In the genomic region with DNA sequence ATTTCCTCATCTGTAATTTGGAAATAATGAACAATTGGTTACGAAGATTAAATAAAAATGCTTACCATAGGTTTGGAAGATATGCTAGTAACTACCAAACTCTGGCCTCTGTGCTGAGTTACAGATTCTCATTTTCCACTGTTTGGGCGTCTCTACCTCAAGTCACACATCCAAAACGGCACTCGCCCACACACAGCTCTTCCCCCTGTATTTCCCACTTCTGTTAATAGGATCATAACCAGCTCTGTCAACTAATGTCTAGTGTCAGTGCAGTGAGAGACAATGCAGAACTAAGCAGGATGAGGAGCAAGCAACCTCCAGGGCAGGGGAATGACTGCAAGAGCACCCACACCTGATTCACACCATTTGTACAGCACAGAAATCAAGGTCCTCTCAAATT, we compare ENCODE assay signal across 27 cellular contexts. TPM values are rescaled to one million over a fixed set of nuclear protein-coding genes. Genes with fewer than 3 reads are reported as not detected.
"Had no signal": no experiment of that assay in that cellular context is flagged by ENCODE, and none has a peak within 500 bp of the region (broad histone marks: within the 10 kb centered on the region; RNA-seq: fewer than 3 reads in every experiment).

No MANE protein-coding gene starts in this region.

- ATAC-seq: activated naive CD8-positive, alpha-beta T cell treated with anti-CD3 and anti-CD28 coated beads, Interleukin-2, amount 50 U/mL, for 24 hours; left lobe of liver; lower lobe of right lung; naive thymus-derived CD4-positive, alpha-beta T cell; stimulated activated naive CD8-positive, alpha-beta T cell treated with anti-CD3 and anti-CD28 coated beads, Interleukin-15, amount 100 ng/mL, for 72 hours had no signal

- H3K9me3 ChIP-seq: heart right ventricle, lower lobe of right lung, neutrophil, ovary, prostate gland, right atrium auricular region, spleen, tibial nerve, vagina had no signal

- DNase-seq: activated B cell treated with CpG ODN at 0.5 μM for 24 hours; activated CD4-positive, alpha-beta memory T cell treated with anti-CD3 and anti-CD28 coated beads for 36 hours; activated CD4-positive, alpha-beta T cell treated with anti-CD3 and anti-CD28 coated beads for 4 hours; activated gamma-delta T cell; activated naive CD4-positive, alpha-beta T cell treated with anti-CD3 and anti-CD28 coated beads, Interleukin-2, amount 50 U/mL, for 16 hours; activated naive CD8-positive, alpha-beta T cell treated with anti-CD3 and anti-CD28 coated beads, Interleukin-2, amount 50 U/mL, for 24 hours; effector CD4-positive, alpha-beta T cell; heart right ventricle; lower lobe of right lung; naive thymus-derived CD4-positive, alpha-beta T cell; ovary; spleen; stimulated activated CD4-positive, alpha-beta T cell treated with anti-CD3 and anti-CD28 coated beads, Interleukin-4, amount 100 ng/mL, for 4 hours; stimulated activated naive CD8-positive, alpha-beta T cell treated with anti-CD3 and anti-CD28 coated beads, Interleukin-15, amount 100 ng/mL, for 72 hours; T1000 had no signal

- H3K27me3 Mint-ChIP-seq: activated B cell treated with CpG ODN at 0.5 μM for 24 hours; activated CD4-positive, alpha-beta memory T cell treated with anti-CD3 and anti-CD28 coated beads for 36 hours; activated naive CD8-positive, alpha-beta T cell treated with anti-CD3 and anti-CD28 coated beads, Interleukin-2, amount 50 U/mL, for 24 hours; dendritic cell treated with granulocyte-macrophage colony-stimulating factor and Interleukin-4, amounts not matched to agents 40 ng/mL and 50 ng/mL, for 4 days; naive thymus-derived CD4-positive, alpha-beta T cell; stimulated activated naive CD8-positive, alpha-beta T cell treated with anti-CD3 and anti-CD28 coated beads, Interleukin-15, amount 100 ng/mL, for 72 hours had no signal

- H3K27ac Mint-ChIP-seq: activated CD4-positive, alpha-beta memory T cell treated with anti-CD3 and anti-CD28 coated beads for 36 hours; activated naive CD8-positive, alpha-beta T cell treated with anti-CD3 and anti-CD28 coated beads, Interleukin-2, amount 50 U/mL, for 24 hours; dendritic cell treated with granulocyte-macrophage colony-stimulating factor and Interleukin-4, amounts not matched to agents 40 ng/mL and 50 ng/mL, for 4 days; T-helper 1 cell treated with Interleukin-12 subunit alpha and Interleukin-12 subunit beta and Interleukin-4 antibody, amounts not matched to agents 30 μg/mL and 1 μg/mL, for 36 hours had no signal

- FAIRE-seq: endometrium had no signal

- H3K4me1 ChIP-seq: heart right ventricle, lower lobe of right lung, prostate gland, right atrium auricular region, tibial nerve, vagina had no signal

- H3K27me3 ChIP-seq: cardiac muscle cell, heart right ventricle, neutrophil, ovary, right atrium auricular region, spleen, tibial nerve, vagina had no signal

- H3K27ac ChIP-seq: cardiac muscle cell, heart right ventricle, lower lobe of right lung, neutrophil, ovary, prostate gland, right atrium auricular region, tibial nerve, vagina had no signal

- H3K4me3 ChIP-seq: cardiac muscle cell, heart right ventricle, lower lobe of right lung, ovary, prostate gland, right atrium auricular region, spleen, tibial nerve, vagina had no signal

- H3K4me1 Mint-ChIP-seq: activated naive CD8-positive, alpha-beta T cell treated with anti-CD3 and anti-CD28 coated beads, Interleukin-2, amount 50 U/mL, for 24 hours; stimulated activated naive CD8-positive, alpha-beta T cell treated with anti-CD3 and anti-CD28 coated beads, Interleukin-15, amount 100 ng/mL, for 72 hours had no signal

- H3K36me3 ChIP-seq: ovary, prostate gland had no signal

- H3K4me3 Mint-ChIP-seq: activated B cell treated with CpG ODN at 0.5 μM for 24 hours; activated CD4-positive, alpha-beta memory T cell treated with anti-CD3 and anti-CD28 coated beads for 36 hours; activated naive CD8-positive, alpha-beta T cell treated with anti-CD3 and anti-CD28 coated beads, Interleukin-2, amount 50 U/mL, for 24 hours; dendritic cell treated with granulocyte-macrophage colony-stimulating factor and Interleukin-4, amounts not matched to agents 40 ng/mL and 50 ng/mL, for 4 days; naive thymus-derived CD4-positive, alpha-beta T cell; stimulated activated naive CD8-positive, alpha-beta T cell treated with anti-CD3 and anti-CD28 coated beads, Interleukin-15, amount 100 ng/mL, for 72 hours; T-helper 1 cell treated with Interleukin-12 subunit alpha and Interleukin-12 subunit beta and Interleukin-4 antibody, amounts not matched to agents 30 μg/mL and 1 μg/mL, for 36 hours had no signal

- H3K9me3 Mint-ChIP-seq: activated B cell treated with CpG ODN at 0.5 μM for 24 hours; activated CD4-positive, alpha-beta memory T cell treated with anti-CD3 and anti-CD28 coated beads for 36 hours; activated naive CD8-positive, alpha-beta T cell treated with anti-CD3 and anti-CD28 coated beads, Interleukin-2, amount 50 U/mL, for 24 hours; dendritic cell treated with granulocyte-macrophage colony-stimulating factor and Interleukin-4, amounts not matched to agents 40 ng/mL and 50 ng/mL, for 4 days; stimulated activated naive CD8-positive, alpha-beta T cell treated with anti-CD3 and anti-CD28 coated beads, Interleukin-15, amount 100 ng/mL, for 72 hours; T-helper 1 cell treated with Interleukin-12 subunit alpha and Interleukin-12 subunit beta and Interleukin-4 antibody, amounts not matched to agents 30 μg/mL and 1 μg/mL, for 36 hours had no signal

RNA-seq across cellular contexts. Expression of gene SYCP3, which starts 10.9 kb away (rescaled TPM):
- total RNA-seq: cardiac muscle cell, kidney epithelial cell, left lobe of liver, mesenteric fat pad, ovary, right atrium auricular region, vagina had no signal
